16 cellular contexts compared by ENCODE assay signal in genomic region chr20:4471221-4471620, GRCh38.
DNase-seq lines count a peak whose midpoint lies in the region; TF ChIP-seq lines count a peak whose summit lies in the region.
"Had no signal": no experiment of that assay in that cellular context is flagged by ENCODE, and none has a peak within 500 bp of the region (broad histone marks: within the 10 kb centered on the region; RNA-seq: fewer than 3 reads in every experiment).

No MANE protein-coding gene starts in this region.

- no peaks in the 10 kb centered on the region for H3K9me3 ChIP-seq in SK-N-MC (ENCODE audit: low read depth, low read length)
- no peaks in the 10 kb centered on the region for H3K9me3 ChIP-seq in spleen
- H3K9me3 ChIP-seq in PC-9 (ENCODE audit: insufficient read depth, low read depth): no peaks in the 10 kb centered on the region

- peak; percentile 67 for DNase-seq in AG09309 (ENCODE audit: low read depth)
- peak; percentile 80 for DNase-seq in GM04503 (ENCODE audit: low read depth)
- no peak for DNase-seq in SK-N-MC (ENCODE audit: low read depth, low spot score)
- peak; percentile 15 for DNase-seq in fibroblast of the aortic adventitia (ENCODE audit: low read depth)
- DNase-seq in effector CD4-positive, alpha-beta T cell: no peak
- DNase-seq in NCI-H187 treated with DMSO at 0.1 percent for 48 hours (lab: John Stamatoyannopoulos, UW): no peak
- no peak for DNase-seq in spleen
- DNase-seq in PC-9: no peak
- DNase-seq: COR-L47, DMS153, NCI-H1105 treated with DMSO at 0.1 percent for 48 hours, NCI-H1930, NCI-H2171, SHP77 treated with DMSO at 0.1 percent for 48 hours had no signal

- no peak for TF ChIP-seq POLR2A in spleen (IDR thresholded peaks at IDR 0.05)

- CTCF ChIA-PET in PC-9 (lab: Charles Lee): no interaction called here

- H3K27ac ChIP-seq in SK-N-MC (peak overlapping the region; percentile 96), spleen (no peak overlapping the region), PC-9 (no peak overlapping the region)
- H3K27ac ChIP-seq: KMS-11 had no signal

- no peaks in the 10 kb centered on the region; the same call in 1 of the 2 replicates for H3F3A ChIP-seq in PC-9 (ENCODE audit: insufficient read depth, low read depth)

- no peak for TF ChIP-seq CTCF in AG09309 (IDR thresholded peaks at IDR 0.05; ENCODE audit: control insufficient read depth, insufficient read depth, low read depth, low read length, missing control alignments)
- TF ChIP-seq CTCF in fibroblast of the aortic adventitia (IDR thresholded peaks at IDR 0.05; ENCODE audit: insufficient read depth, low read length): no peak
- no peak for TF ChIP-seq CTCF in spleen (IDR thresholded peaks at IDR 0.05 in 8 of 11, conservative IDR thresholded peaks at IDR 0.05 in 3 of 11)
- no peak for TF ChIP-seq CTCF in PC-9 (conservative IDR thresholded peaks at IDR 0.05)

- no peaks in the 10 kb centered on the region for H3K79me2 ChIP-seq in PC-9 (ENCODE audit: low read depth)

- H3K27me3 ChIP-seq in spleen (replicated peaks in 1 of 7): peaks cover 0 to 15% (median 0%) of the 10 kb centered on the region in 7 donors
- H3K27me3 ChIP-seq in PC-9 (ENCODE audit: insufficient read depth, low read depth): no peaks in the 10 kb centered on the region

- POLR2A ChIA-PET in PC-9 (lab: Charles Lee; ENCODE audit: unreplicated experiment): no interaction called here

- WGBS in spleen, 5 donors: 75 to 89% (median 86%) methylated on average over 4 of the region's 4 CpGs

- H3K36me3 ChIP-seq in SK-N-MC (ENCODE audit: insufficient read depth, low read length) (no peaks in the 10 kb centered on the region; the same call in 1 of the 2 replicates), spleen (no peaks in the 10 kb centered on the region), PC-9 (ENCODE audit: low read depth) (no peaks in the 10 kb centered on the region)

- no peaks in the 10 kb centered on the region for H3K4me1 ChIP-seq in spleen
- no peaks in the 10 kb centered on the region for H3K4me1 ChIP-seq in PC-9 (replicated peaks; ENCODE audit: insufficient read depth)

- intact Hi-C loops in spleen (cut with DNase I; ENCODE audit: low total_unique reads): no loop called here
- intact Hi-C loops in PC-9 (cut with micrococcal nuclease; ENCODE audit: unreplicated experiment): no loop called here

- H3K4me3 ChIP-seq in AG09309 (ENCODE audit: control insufficient read depth, low read depth, low read length) (no peak overlapping the region), SK-N-MC (peak overlapping the region; percentile 88), fibroblast of the aortic adventitia (ENCODE audit: low read depth, low read length) (no peak overlapping the region), spleen (no peak overlapping the region), PC-9 (no peak overlapping the region)
- H3K4me3 ChIP-seq: GM23338 had no signal

- no peaks in the 10 kb centered on the region for H3K9me2 ChIP-seq in PC-9 (ENCODE audit: insufficient read depth)

- no peak overlapping the region for H2AFZ ChIP-seq in PC-9
- H2AFZ ChIP-seq: GM23338 had no signal

- no TSS peak for BruUV-seq in PC-9 (replicated peaks; lab: Mats Ljungman, UMichigan)

- no peaks in the 10 kb centered on the region for H4K20me1 ChIP-seq in PC-9 (ENCODE audit: insufficient read depth)

- peak overlapping the region; percentile 58 for H3K9ac ChIP-seq in SK-N-MC (ENCODE audit: insufficient read length)
- H3K9ac ChIP-seq: KMS-11 had no signal

- no peak overlapping the region for H3K4me2 ChIP-seq in PC-9
- H3K4me2 ChIP-seq: GM23338, KMS-11 had no signal

Comparison
In these comparisons a context has a peak if more than half of its experiments do, and no peak if none do; other contexts are left out.
1. DNase-seq: peak in AG09309 (single experiment), GM04503 (single experiment) and fibroblast of the aortic adventitia (single experiment); none in SK-N-MC (single experiment), effector CD4-positive, alpha-beta T cell (single experiment), NCI-H187 treated with DMSO at 0.1 percent for 48 hours (single experiment), spleen (single experiment) and PC-9 (0 of 2).